ENCODE assay signal across 9 cellular contexts in the genomic region with DNA sequence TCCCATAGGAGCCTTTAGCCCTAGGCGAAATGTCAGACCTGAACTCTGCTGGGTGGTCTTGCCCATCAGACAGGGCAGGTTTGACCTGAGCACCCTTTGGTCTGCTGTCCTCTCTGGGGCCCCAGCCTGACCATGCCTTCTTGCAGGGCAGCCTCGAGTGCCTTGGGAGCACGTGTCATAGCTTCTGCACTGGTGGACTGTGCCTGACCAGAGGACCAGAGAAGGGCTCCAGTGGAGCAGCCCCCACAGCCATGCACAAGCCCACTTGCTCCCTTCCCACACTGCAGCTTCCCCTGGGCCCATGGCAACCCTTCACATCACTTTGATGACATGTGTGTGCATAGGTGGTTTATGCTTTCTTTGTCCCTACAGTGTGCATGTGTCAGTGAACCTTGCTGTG.
"Had no signal": no experiment of that assay in that cellular context is flagged by ENCODE, and none has a peak within 500 bp of the region (broad histone marks: within the 10 kb centered on the region; RNA-seq: fewer than 3 reads in every experiment).

No MANE protein-coding gene starts in this region.

- H3K9me3 ChIP-seq: HAP-1 had no signal

- H3K9ac ChIP-seq: GM23248 had no signal

- H2AFZ ChIP-seq: GM23248 had no signal

- ATAC-seq: HCT116, K562 had no signal

- H3K27ac ChIP-seq: GM23248 had no signal

- H3K4me3 Mint-ChIP-seq: HFFc6 had no signal

- H3K27ac Mint-ChIP-seq: HFFc6 had no signal

- DNase-seq: GM23248, GOT3, H7, HFFc6, IMR-90, KG1 had no signal

- H3K36me3 ChIP-seq: HAP-1 had no signal

- H3K4me3 ChIP-seq: GM23248, HAP-1, K562 had no signal
